In the genomic region with DNA sequence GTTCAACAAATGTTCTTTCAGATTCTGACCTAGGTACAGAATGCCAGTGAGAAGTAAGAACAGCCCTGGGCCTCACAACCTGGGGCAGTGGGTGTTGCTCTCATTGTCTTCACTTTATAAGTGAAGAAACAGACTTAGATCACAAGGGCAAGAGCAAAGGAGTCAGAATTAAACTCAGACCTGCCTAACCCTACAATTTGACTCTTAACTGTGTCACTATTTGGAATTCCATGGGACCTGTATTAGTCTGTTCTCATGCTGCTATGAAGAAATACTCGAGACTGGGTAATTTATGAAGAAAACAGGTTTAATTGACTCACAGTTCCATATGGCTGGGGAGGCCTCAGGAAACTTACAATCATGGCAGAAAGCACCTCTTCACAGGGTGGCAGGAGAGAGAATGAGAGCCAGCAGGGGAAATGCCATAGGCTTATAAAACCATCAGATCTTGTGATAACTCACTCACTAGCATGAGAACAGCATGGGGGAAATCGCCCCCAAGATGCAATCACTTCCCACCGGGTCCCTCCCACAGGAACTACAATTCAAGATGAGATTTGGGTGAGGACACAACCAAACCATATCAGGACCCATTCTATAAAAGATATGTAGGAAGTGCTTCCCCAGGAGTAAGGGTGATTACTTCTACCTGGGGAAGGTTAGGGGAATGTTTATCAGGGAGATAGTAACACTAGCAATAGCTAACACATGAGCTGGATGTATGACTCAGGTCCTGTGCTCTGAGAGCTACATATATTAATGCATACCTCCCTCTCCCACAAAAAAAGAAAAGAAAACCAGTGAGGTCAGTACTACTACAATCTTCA, we compare ENCODE assay signal across 1 cellular context.
TF ChIP-seq lines count a peak whose summit lies in the region.

No MANE protein-coding gene starts in this region.

TF ChIP-seq in A549, 52 proteins besides CTCF, POLR2A, EP300 and RAD21 (continued from another document):
- TF ChIP-seq REST (IDR thresholded peaks at IDR 0.05) (no peak), FOSB (CRISPR knock-in tag; IDR thresholded peaks at IDR 0.05) (no peak)
